1 cellular context compared by ENCODE assay signal in genomic region chr2:207823865-207824264, GRCh38.
TF ChIP-seq lines count a peak whose summit lies in the region.

No MANE protein-coding gene starts in this region.

TF ChIP-seq in HepG2, 621 proteins besides CTCF, POLR2A, EP300 and RAD21 (continued from another document and continues in another):
- TF ChIP-seq, protein P1, sequence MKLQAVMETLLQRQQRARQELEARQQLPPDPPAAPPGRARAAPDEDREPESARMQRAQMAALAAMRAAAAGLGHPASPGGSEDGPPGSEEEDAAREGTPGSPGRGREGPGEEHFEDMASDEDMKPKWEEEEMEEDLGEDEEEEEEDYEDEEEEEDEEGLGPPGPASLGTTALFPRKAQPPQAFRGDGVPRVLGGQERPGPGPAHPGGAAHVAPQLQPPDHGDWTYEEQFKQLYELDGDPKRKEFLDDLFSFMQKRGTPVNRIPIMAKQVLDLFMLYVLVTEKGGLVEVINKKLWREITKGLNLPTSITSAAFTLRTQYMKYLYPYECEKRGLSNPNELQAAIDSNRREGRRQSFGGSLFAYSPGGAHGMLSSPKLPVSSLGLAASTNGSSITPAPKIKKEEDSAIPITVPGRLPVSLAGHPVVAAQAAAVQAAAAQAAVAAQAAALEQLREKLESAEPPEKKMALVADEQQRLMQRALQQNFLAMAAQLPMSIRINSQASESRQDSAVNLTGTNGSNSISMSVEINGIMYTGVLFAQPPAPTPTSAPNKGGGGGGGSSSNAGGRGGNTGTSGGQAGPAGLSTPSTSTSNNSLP (IDR thresholded peaks at IDR 0.05; ENCODE audit: low read depth, low read length): peak; percentile 43; the same call in 1 of the 2 replicates
- TF ChIP-seq FOXO1 (CRISPR knock-in tag; IDR thresholded peaks at IDR 0.05) (no peak), ZNF12 (CRISPR knock-in tag; IDR thresholded peaks at IDR 0.05) (no peak), GATA4 (IDR thresholded peaks at IDR 0.05; ENCODE audit: borderline replicate concordance, low read depth) (no peak), GRHL1 (CRISPR knock-in tag; conservative IDR thresholded peaks at IDR 0.05) (no peak), TSC22D2 (CRISPR knock-in tag; IDR thresholded peaks at IDR 0.05; ENCODE audit: borderline replicate concordance) (no peak), MEIS2 (CRISPR knock-in tag; IDR thresholded peaks at IDR 0.05) (peak; percentile 57; the same call in 1 of the 2 replicates), ZNF512B (CRISPR knock-in tag; IDR thresholded peaks at IDR 0.05; ENCODE audit: borderline replicate concordance) (no peak), NFIB (CRISPR knock-in tag; IDR thresholded peaks at IDR 0.05; ENCODE audit: borderline replicate concordance) (0 out of 2 replicates have a peak, but pooled peaks have one; percentile 58), ARID5B (CRISPR knock-in tag; IDR thresholded peaks at IDR 0.05) (peak; percentile 41; the same call in 1 of the 2 replicates), EEA1 (CRISPR knock-in tag; IDR thresholded peaks at IDR 0.05; ENCODE audit: borderline replicate concordance) (no peak), RARA (CRISPR knock-in tag; IDR thresholded peaks at IDR 0.05) (0 out of 2 replicates have a peak, but pooled peaks have one; percentile 24), FOSL2 (CRISPR knock-in tag; IDR thresholded peaks at IDR 0.05) (peak; percentile 92), ZNF710 (CRISPR knock-in tag; IDR thresholded peaks at IDR 0.05; ENCODE audit: borderline replicate concordance) (no peak), MED1 (CRISPR knock-in tag; IDR thresholded peaks at IDR 0.05) (peak; percentile 61; the same call in 1 of the 2 replicates), JUND (CRISPR knock-in tag; IDR thresholded peaks at IDR 0.05) (no peak), ZNF780A (CRISPR knock-in tag; IDR thresholded peaks at IDR 0.05) (no peak), ZNF530 (CRISPR knock-in tag; IDR thresholded peaks at IDR 0.05; ENCODE audit: low read depth) (no peak), SALL1 (CRISPR knock-in tag; IDR thresholded peaks at IDR 0.05) (0 out of 2 replicates have a peak, but pooled peaks have one; percentile 28), HES4 (CRISPR knock-in tag; IDR thresholded peaks at IDR 0.05; ENCODE audit: borderline replicate concordance) (no peak), HHEX (CRISPR knock-in tag; IDR thresholded peaks at IDR 0.05) (no peak), HDAC1 (CRISPR knock-in tag; IDR thresholded peaks at IDR 0.05) (0 out of 2 replicates have a peak, but pooled peaks have one; percentile 16), HOMEZ (CRISPR knock-in tag; IDR thresholded peaks at IDR 0.05; ENCODE audit: low read depth) (peak; percentile 96), PRPF4 (IDR thresholded peaks at IDR 0.05; ENCODE audit: low read depth, low read length, poor library complexity, severe bottlenecking) (peak; percentile 60), ZBTB20 (CRISPR knock-in tag; IDR thresholded peaks at IDR 0.05; ENCODE audit: borderline replicate concordance, low read depth) (0 out of 2 replicates have a peak, but pooled peaks have one; percentile 22), JARID2 (CRISPR knock-in tag; IDR thresholded peaks at IDR 0.05; ENCODE audit: insufficient replicate concordance) (no peak), TEAD3 (CRISPR knock-in tag; optimal IDR thresholded peaks at IDR 0.05; ENCODE audit: borderline replicate concordance) (peak; percentile 40), MTF1 (CRISPR knock-in tag; IDR thresholded peaks at IDR 0.05) (no peak), FOXA3 (CRISPR knock-in tag; IDR thresholded peaks at IDR 0.05) (peak; percentile 87), CREB1 (IDR thresholded peaks at IDR 0.05) (no peak), CREB1 (CRISPR knock-in tag; IDR thresholded peaks at IDR 0.05) (no peak), POGZ (CRISPR knock-in tag; IDR thresholded peaks at IDR 0.05) (peak; percentile 66), SAP130 (CRISPR knock-in tag; IDR thresholded peaks at IDR 0.05; ENCODE audit: low read depth) (peak; percentile 58), FOXK1 (CRISPR knock-in tag; IDR thresholded peaks at IDR 0.05; ENCODE audit: borderline replicate concordance, low read depth) (peak; percentile 28; the same call in 1 of the 2 replicates), ZNF652 (CRISPR knock-in tag; IDR thresholded peaks at IDR 0.05; ENCODE audit: borderline replicate concordance, low read depth) (peak; percentile 82; the same call in 1 of the 2 replicates), ZKSCAN1 (IDR thresholded peaks at IDR 0.05; ENCODE audit: low read length) (peak; percentile 90)
- TF ChIP-seq, protein P2, sequence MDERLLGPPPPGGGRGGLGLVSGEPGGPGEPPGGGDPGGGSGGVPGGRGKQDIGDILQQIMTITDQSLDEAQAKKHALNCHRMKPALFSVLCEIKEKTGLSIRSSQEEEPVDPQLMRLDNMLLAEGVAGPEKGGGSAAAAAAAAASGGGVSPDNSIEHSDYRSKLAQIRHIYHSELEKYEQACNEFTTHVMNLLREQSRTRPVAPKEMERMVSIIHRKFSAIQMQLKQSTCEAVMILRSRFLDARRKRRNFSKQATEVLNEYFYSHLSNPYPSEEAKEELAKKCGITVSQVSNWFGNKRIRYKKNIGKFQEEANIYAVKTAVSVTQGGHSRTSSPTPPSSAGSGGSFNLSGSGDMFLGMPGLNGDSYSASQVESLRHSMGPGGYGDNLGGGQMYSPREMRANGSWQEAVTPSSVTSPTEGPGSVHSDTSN (CRISPR knock-in tag; IDR thresholded peaks at IDR 0.05): no peak
- TF ChIP-seq, protein P3, sequence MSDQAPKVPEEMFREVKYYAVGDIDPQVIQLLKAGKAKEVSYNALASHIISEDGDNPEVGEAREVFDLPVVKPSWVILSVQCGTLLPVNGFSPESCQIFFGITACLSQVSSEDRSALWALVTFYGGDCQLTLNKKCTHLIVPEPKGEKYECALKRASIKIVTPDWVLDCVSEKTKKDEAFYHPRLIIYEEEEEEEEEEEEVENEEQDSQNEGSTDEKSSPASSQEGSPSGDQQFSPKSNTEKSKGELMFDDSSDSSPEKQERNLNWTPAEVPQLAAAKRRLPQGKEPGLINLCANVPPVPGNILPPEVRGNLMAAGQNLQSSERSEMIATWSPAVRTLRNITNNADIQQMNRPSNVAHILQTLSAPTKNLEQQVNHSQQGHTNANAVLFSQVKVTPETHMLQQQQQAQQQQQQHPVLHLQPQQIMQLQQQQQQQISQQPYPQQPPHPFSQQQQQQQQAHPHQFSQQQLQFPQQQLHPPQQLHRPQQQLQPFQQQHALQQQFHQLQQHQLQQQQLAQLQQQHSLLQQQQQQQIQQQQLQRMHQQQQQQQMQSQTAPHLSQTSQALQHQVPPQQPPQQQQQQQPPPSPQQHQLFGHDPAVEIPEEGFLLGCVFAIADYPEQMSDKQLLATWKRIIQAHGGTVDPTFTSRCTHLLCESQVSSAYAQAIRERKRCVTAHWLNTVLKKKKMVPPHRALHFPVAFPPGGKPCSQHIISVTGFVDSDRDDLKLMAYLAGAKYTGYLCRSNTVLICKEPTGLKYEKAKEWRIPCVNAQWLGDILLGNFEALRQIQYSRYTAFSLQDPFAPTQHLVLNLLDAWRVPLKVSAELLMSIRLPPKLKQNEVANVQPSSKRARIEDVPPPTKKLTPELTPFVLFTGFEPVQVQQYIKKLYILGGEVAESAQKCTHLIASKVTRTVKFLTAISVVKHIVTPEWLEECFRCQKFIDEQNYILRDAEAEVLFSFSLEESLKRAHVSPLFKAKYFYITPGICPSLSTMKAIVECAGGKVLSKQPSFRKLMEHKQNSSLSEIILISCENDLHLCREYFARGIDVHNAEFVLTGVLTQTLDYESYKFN (CRISPR knock-in tag; conservative IDR thresholded peaks at IDR 0.05): 0 out of 2 replicates have a peak, but pooled peaks have one; percentile 28
- TF ChIP-seq, protein P4, sequence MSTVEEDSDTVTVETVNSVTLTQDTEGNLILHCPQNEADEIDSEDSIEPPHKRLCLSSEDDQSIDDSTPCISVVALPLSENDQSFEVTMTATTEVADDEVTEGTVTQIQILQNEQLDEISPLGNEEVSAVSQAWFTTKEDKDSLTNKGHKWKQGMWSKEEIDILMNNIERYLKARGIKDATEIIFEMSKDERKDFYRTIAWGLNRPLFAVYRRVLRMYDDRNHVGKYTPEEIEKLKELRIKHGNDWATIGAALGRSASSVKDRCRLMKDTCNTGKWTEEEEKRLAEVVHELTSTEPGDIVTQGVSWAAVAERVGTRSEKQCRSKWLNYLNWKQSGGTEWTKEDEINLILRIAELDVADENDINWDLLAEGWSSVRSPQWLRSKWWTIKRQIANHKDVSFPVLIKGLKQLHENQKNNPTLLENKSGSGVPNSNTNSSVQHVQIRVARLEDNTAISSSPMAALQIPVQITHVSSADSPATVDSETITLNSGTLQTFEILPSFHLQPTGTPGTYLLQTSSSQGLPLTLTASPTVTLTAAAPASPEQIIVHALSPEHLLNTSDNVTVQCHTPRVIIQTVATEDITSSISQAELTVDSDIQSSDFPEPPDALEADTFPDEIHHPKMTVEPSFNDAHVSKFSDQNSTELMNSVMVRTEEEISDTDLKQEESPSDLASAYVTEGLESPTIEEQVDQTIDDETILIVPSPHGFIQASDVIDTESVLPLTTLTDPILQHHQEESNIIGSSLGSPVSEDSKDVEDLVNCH (CRISPR knock-in tag; IDR thresholded peaks at IDR 0.05): no peak
